28 cellular contexts compared by ENCODE assay signal in the genomic region with DNA sequence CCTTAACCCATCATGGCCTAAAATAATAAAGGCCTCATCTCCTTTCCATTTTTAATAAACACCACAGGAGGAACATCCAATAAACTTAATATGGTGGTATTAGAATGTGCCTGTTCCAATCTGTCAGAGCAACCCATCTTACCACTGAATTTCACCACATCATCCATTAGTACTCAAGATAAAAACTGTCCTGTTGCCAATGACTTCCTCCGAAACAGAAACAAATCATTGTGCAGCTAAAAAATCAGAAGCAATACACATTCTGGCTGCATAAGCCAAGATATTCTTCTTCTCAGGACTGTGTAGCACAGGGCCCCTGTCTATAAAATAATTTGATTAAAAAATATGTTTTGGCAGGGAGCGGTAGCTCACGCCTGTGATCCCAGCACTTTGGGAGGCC. TPM values are rescaled to one million over a fixed set of nuclear protein-coding genes. Genes with fewer than 3 reads are reported as not detected.
"Had no signal": no experiment of that assay in that cellular context is flagged by ENCODE, and none has a peak within 500 bp of the region (broad histone marks: within the 10 kb centered on the region; RNA-seq: fewer than 3 reads in every experiment).

No MANE protein-coding gene starts in this region.

- H3K9me3 ChIP-seq: breast epithelium, colonic mucosa, esophagus muscularis mucosa, left lung, ovary, prostate gland, thoracic aorta, vagina had no signal

- H3K4me2 ChIP-seq: hepatocyte had no signal

- H3K4me3 ChIP-seq: breast epithelium, colonic mucosa, dorsolateral prefrontal cortex, esophagus muscularis mucosa, hepatocyte, left lung, ovary, prostate gland, thoracic aorta, vagina had no signal

- H3K27me3 ChIP-seq: breast epithelium, colonic mucosa, dorsolateral prefrontal cortex, esophagus muscularis mucosa, hepatocyte, left lung, ovary, vagina had no signal

- H3K27me3 Mint-ChIP-seq: activated CD4-positive, alpha-beta memory T cell treated with anti-CD3 and anti-CD28 coated beads, Interleukin-2, amount 10 ng/mL, durations not matched to agents 7 days and 5 days; activated CD4-positive, alpha-beta T cell treated with anti-CD3 and anti-CD28 coated beads, Interleukin-2, amount 10 ng/mL, durations not matched to agents 24 days and 14 days; natural killer cell treated with Interleukin-12 subunit alpha and Interleukin-12 subunit beta and Interleukin-15 and Interleukin-18, amount 100 ng/mL, for 72 hours had no signal

- DNase-seq: activated CD4-positive, alpha-beta memory T cell treated with anti-CD3 and anti-CD28 coated beads, Interleukin-2, amount 10 ng/mL, durations not matched to agents 7 days and 5 days; activated CD4-positive, alpha-beta T cell treated with anti-CD3 and anti-CD28 coated beads, Interleukin-2, amount 10 ng/mL, durations not matched to agents 24 days and 14 days; activated effector memory CD4-positive, alpha-beta T cell treated with Interleukin-2 at 50 U/mL for 16 hours; activated naive CD4-positive, alpha-beta T cell treated with anti-CD3 and anti-CD28 coated beads for 36 hours; activated naive CD8-positive, alpha-beta T cell treated with anti-CD3 and anti-CD28 coated beads, Interleukin-2, amount 10 ng/mL, durations not matched to agents 7 days and 5 days; activated T-cell treated with anti-CD3 and anti-CD28 coated beads, Interleukin-2, amount 50 U/mL, for 72 hours; amniotic stem cell; colonic mucosa; dorsolateral prefrontal cortex; glutamatergic neuron; immature natural killer cell; left lung; ovary; stimulated activated CD4-positive, alpha-beta T cell treated with anti-CD3 and anti-CD28 coated beads, Interleukin-2, amount 100 ng/mL, for 48 hours; stimulated activated CD8-positive, alpha-beta memory T cell treated with anti-CD3 and anti-CD28 coated beads, Interleukin-4, amount 100 ng/mL, for 48 hours; stimulated activated naive CD4-positive, alpha-beta T cell treated with Interleukin-2 at 50 U/mL for 16 hours had no signal

- H3K36me3 Mint-ChIP-seq: immature natural killer cell; mesothelial cell of epicardium; natural killer cell treated with Interleukin-12 subunit alpha and Interleukin-12 subunit beta and Interleukin-15 and Interleukin-18, amount 100 ng/mL, for 72 hours; type B pancreatic cell had no signal

- ATAC-seq: activated T-cell treated with anti-CD3 and anti-CD28 coated beads, Interleukin-2, amount 50 U/mL, for 72 hours; left lung; natural killer cell treated with Interleukin-12 subunit alpha and Interleukin-12 subunit beta and Interleukin-15 and Interleukin-18, amount 100 ng/mL, for 72 hours had no signal

- H3K27ac ChIP-seq: breast epithelium, colonic mucosa, dorsolateral prefrontal cortex, esophagus muscularis mucosa, hepatocyte, left lung, ovary, prostate gland, thoracic aorta, vagina had no signal

- H3K79me2 ChIP-seq: hepatocyte had no signal

- H3K4me3 Mint-ChIP-seq: activated CD4-positive, alpha-beta memory T cell treated with anti-CD3 and anti-CD28 coated beads, Interleukin-2, amount 10 ng/mL, durations not matched to agents 7 days and 5 days; activated CD4-positive, alpha-beta T cell treated with anti-CD3 and anti-CD28 coated beads, Interleukin-2, amount 10 ng/mL, durations not matched to agents 24 days and 14 days; activated naive CD4-positive, alpha-beta T cell treated with anti-CD3 and anti-CD28 coated beads for 36 hours; activated naive CD8-positive, alpha-beta T cell treated with anti-CD3 and anti-CD28 coated beads, Interleukin-2, amount 10 ng/mL, durations not matched to agents 7 days and 5 days; activated T-cell treated with anti-CD3 and anti-CD28 coated beads, Interleukin-2, amount 50 U/mL, for 72 hours; central memory CD8-positive, alpha-beta T cell; immature natural killer cell; mesothelial cell of epicardium; natural killer cell treated with Interleukin-12 subunit alpha and Interleukin-12 subunit beta and Interleukin-15 and Interleukin-18, amount 100 ng/mL, for 72 hours; type B pancreatic cell had no signal

- H3K9me3 Mint-ChIP-seq: activated CD4-positive, alpha-beta memory T cell treated with anti-CD3 and anti-CD28 coated beads, Interleukin-2, amount 10 ng/mL, durations not matched to agents 7 days and 5 days; central memory CD8-positive, alpha-beta T cell; immature natural killer cell; natural killer cell treated with Interleukin-12 subunit alpha and Interleukin-12 subunit beta and Interleukin-15 and Interleukin-18, amount 100 ng/mL, for 72 hours; type B pancreatic cell had no signal

- H3K4me1 ChIP-seq: breast epithelium, colonic mucosa, prostate gland, vagina had no signal

- H3K27ac Mint-ChIP-seq: activated CD4-positive, alpha-beta memory T cell treated with anti-CD3 and anti-CD28 coated beads, Interleukin-2, amount 10 ng/mL, durations not matched to agents 7 days and 5 days; activated CD4-positive, alpha-beta T cell treated with anti-CD3 and anti-CD28 coated beads, Interleukin-2, amount 10 ng/mL, durations not matched to agents 24 days and 14 days; activated naive CD4-positive, alpha-beta T cell treated with anti-CD3 and anti-CD28 coated beads for 36 hours; activated naive CD8-positive, alpha-beta T cell treated with anti-CD3 and anti-CD28 coated beads, Interleukin-2, amount 10 ng/mL, durations not matched to agents 7 days and 5 days; activated T-cell treated with anti-CD3 and anti-CD28 coated beads, Interleukin-2, amount 50 U/mL, for 72 hours; immature natural killer cell; mesothelial cell of epicardium; natural killer cell treated with Interleukin-12 subunit alpha and Interleukin-12 subunit beta and Interleukin-15 and Interleukin-18, amount 100 ng/mL, for 72 hours; type B pancreatic cell had no signal

- H2AFZ ChIP-seq: hepatocyte had no signal

- H3K36me3 ChIP-seq: breast epithelium, colonic mucosa, esophagus muscularis mucosa, left lung, ovary, prostate gland, thoracic aorta, vagina had no signal

RNA-seq across cellular contexts. Expression of a gene that starts 18.5 kb away (rescaled TPM):
- total RNA-seq: activated CD4-positive, alpha-beta T cell treated with anti-CD3 and anti-CD28 coated beads, Interleukin-2, amount 10 ng/mL, durations not matched to agents 24 days and 14 days; hepatocyte; kidney epithelial cell; lung microvascular endothelial cell; mesothelial cell of epicardium; natural killer cell treated with Interleukin-12 subunit alpha and Interleukin-12 subunit beta and Interleukin-15 and Interleukin-18, amount 100 ng/mL, for 72 hours; vagina had no signal
- polyA plus RNA-seq: hepatocyte had no signal
